In the genomic region with DNA sequence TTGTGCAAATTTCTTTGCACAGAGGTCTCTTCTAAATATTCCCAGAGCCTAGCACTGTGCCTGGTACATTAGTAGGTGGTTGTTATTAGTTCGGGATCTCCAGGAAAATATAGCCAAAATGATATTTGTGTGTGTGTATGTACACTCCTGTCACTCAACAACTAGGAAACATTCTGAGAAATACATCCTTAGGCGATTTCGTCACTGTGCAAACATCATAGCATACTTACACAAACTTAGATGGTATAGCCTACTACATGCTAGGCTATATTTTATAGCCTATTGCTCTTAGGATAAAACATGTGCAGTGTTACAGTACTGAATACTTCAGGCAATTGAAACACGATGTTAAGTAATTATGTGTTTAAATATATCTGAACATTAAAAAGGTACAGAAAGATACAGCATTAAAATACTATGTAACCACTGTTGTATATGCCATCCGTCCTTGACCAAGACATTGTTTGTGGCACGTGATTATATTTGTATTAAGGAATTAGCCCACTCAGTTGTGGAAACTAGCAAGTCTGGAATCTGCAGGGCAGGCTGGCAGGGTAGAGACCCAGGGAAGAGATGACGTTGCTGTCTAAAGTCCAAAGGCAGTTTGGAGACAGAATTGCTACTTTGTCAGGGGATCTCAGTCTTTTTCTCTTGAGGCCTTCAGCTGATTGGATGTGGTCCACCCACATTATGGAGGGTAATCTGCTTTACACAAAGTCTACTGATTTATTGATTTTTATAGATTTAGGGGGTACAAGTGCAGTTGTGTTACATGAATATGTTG, we compare ENCODE assay signal across 27 cellular contexts.
DNase-seq lines count a peak whose midpoint lies in the region; FAIRE-seq and TF ChIP-seq lines count a peak whose summit lies in the region.
"Had no signal": no experiment of that assay in that cellular context is flagged by ENCODE, and none has a peak within 500 bp of the region (broad histone marks: within the 10 kb centered on the region; RNA-seq: fewer than 3 reads in every experiment).

No MANE protein-coding gene starts in this region.

- no peaks in the 10 kb centered on the region for H3K4me1 Mint-ChIP-seq in neural crest cell
- H3K4me1 Mint-ChIP-seq: CD4-positive, alpha-beta memory T cell had no signal

- H3K4me3 Mint-ChIP-seq in neural crest cell: no peak overlapping the region
- H3K4me3 Mint-ChIP-seq: CD4-positive, alpha-beta memory T cell had no signal

- FAIRE-seq in GM12891 (lab: Jason Lieb, UNC): peak; percentile 61
- FAIRE-seq: A204.1 had no signal

- H3K27me3 Mint-ChIP-seq in neural crest cell (ENCODE audit: low read depth): no peaks in the 10 kb centered on the region

- TF ChIP-seq CTCF in LNCaP clone FGC (IDR thresholded peaks at IDR 0.05; ENCODE audit: control insufficient read depth, extremely low read depth, insufficient read depth) (no peak), epithelial cell of esophagus (IDR thresholded peaks at IDR 0.05; ENCODE audit: insufficient read depth, low read depth, low read length, missing control alignments) (no peak), neural crest cell (conservative IDR thresholded peaks at IDR 0.05) (no peak), tibial artery (IDR thresholded peaks at IDR 0.05) (no peak), esophagus squamous epithelium (IDR thresholded peaks at IDR 0.05) (no peak)

- intact Hi-C loops in tibial artery (cut with DNase I; ENCODE audit: low total_unique reads): no loop called here
- intact Hi-C loops in esophagus squamous epithelium (cut with DNase I): no loop called here

- DNase-seq in GM12891 (ENCODE audit: insufficient read length, low spot score) (no peak), LNCaP clone FGC (ENCODE audit: low read depth) (peak; percentile 23), epithelial cell of esophagus (ENCODE audit: low read depth) (peak; percentile 45), neural crest cell (ENCODE audit: low read depth, low spot score) (no peak), tibial artery (no peak), NCI-H1092 treated with DMSO at 0.1 percent for 48 hours (lab: John Stamatoyannopoulos, UW) (no peak), esophagus squamous epithelium (lab: John Stamatoyannopoulos, UW) (no peak)
- DNase-seq: C1 segment of cervical spinal cord; CD4-positive, alpha-beta memory T cell; COR-L47; DMS53; GOT3; HCEC 1CT; Karpas-422; MV-4-11; NCI-H1105 treated with DMSO at 0.1 percent for 48 hours; NCI-H146; NCI-H1930; NCI-H2107; NCI-H446; NCI-H524 treated with DMSO at 0.1 percent for 48 hours; NCI-H774; SHP77 treated with DMSO at 0.1 percent for 48 hours; SK-N-SH; SW 1271 had no signal

- H3K9me3 ChIP-seq in tibial artery (no peaks in the 10 kb centered on the region), esophagus squamous epithelium (no peaks in the 10 kb centered on the region)
- H3K9me3 ChIP-seq: SK-N-SH had no signal

- TF ChIP-seq POLR2A in GM12891 (IDR thresholded peaks at IDR 0.05; ENCODE audit: low read depth, low read length) (no peak), esophagus squamous epithelium (IDR thresholded peaks at IDR 0.05) (no peak)

- H3K36me3 ChIP-seq in tibial artery (no peaks in the 10 kb centered on the region), esophagus squamous epithelium (no peaks in the 10 kb centered on the region)

- H3K27me3 ChIP-seq in tibial artery: no peaks in the 10 kb centered on the region
- no peaks in the 10 kb centered on the region for H3K27me3 ChIP-seq in esophagus squamous epithelium

- 69 to 88% methylated on average over 7 of the region's 7 CpGs for WGBS in esophagus squamous epithelium, 2 donors

- peak overlapping the region; percentile 43 for H3K27ac Mint-ChIP-seq in neural crest cell (ENCODE audit: unreplicated experiment)
- H3K27ac Mint-ChIP-seq: CD4-positive, alpha-beta memory T cell had no signal

- no peaks in the 10 kb centered on the region for H3K4me1 ChIP-seq in tibial artery
- no peaks in the 10 kb centered on the region for H3K4me1 ChIP-seq in esophagus squamous epithelium

- H3K27ac ChIP-seq in tibial artery: no peak overlapping the region
- no peak overlapping the region for H3K27ac ChIP-seq in esophagus squamous epithelium
- H3K27ac ChIP-seq: HL-60 had no signal

- H3K4me3 ChIP-seq in LNCaP clone FGC (ENCODE audit: low read depth, low read length): no peak overlapping the region
- no peak overlapping the region for H3K4me3 ChIP-seq in epithelial cell of esophagus (ENCODE audit: low read length)
- H3K4me3 ChIP-seq in tibial artery: no peak overlapping the region
- H3K4me3 ChIP-seq in esophagus squamous epithelium: no peak overlapping the region

- H3K9me3 Mint-ChIP-seq in neural crest cell: peaks cover 8% of the 10 kb centered on the region

- no peaks in the 10 kb centered on the region for H3K36me3 Mint-ChIP-seq in neural crest cell (ENCODE audit: low read depth)
- H3K36me3 Mint-ChIP-seq: CD4-positive, alpha-beta memory T cell had no signal

TF ChIP-seq in GM12891, 5 proteins besides CTCF, POLR2A, EP300 and RAD21:
- no peak for TF ChIP-seq TAF1 (IDR thresholded peaks at IDR 0.05; ENCODE audit: low read depth, low read length)
- no peak for TF ChIP-seq POU2F2 (IDR thresholded peaks at IDR 0.05; ENCODE audit: low read depth, low read length)
- TF ChIP-seq SPI1 (IDR thresholded peaks at IDR 0.05; ENCODE audit: low read depth, low read length): no peak
- no peak for TF ChIP-seq PAX5 (IDR thresholded peaks at IDR 0.05; ENCODE audit: insufficient read depth, low read length, severe bottlenecking)
- no peak for TF ChIP-seq POLR2AphosphoS5 (IDR thresholded peaks at IDR 0.05; ENCODE audit: low read depth, low read length)

Comparison
In these comparisons a context has a peak if more than half of its experiments do, and no peak if none do; other contexts are left out.
1. DNase-seq: peak in LNCaP clone FGC (single experiment) and epithelial cell of esophagus (single experiment); none in GM12891 (single experiment), neural crest cell (single experiment), tibial artery (0 of 2), NCI-H1092 treated with DMSO at 0.1 percent for 48 hours (single experiment) and esophagus squamous epithelium (single experiment).